Comparison of ENCODE assay signal across 15 cellular contexts in genomic region chr2:97736185-97736584, GRCh38. TPM values are rescaled to one million over a fixed set of nuclear protein-coding genes. Genes with fewer than 3 reads are reported as not detected.
"Had no signal": no experiment of that assay in that cellular context is flagged by ENCODE, and none has a peak within 500 bp of the region (broad histone marks: within the 10 kb centered on the region; RNA-seq: fewer than 3 reads in every experiment).

No MANE protein-coding gene starts in this region.

- H3K27ac ChIP-seq: adrenal gland, gastrocnemius medialis, heart left ventricle, lower lobe of right lung, tibial artery had no signal

- H3K4me1 ChIP-seq: adrenal gland, gastrocnemius medialis, lower lobe of right lung, tibial artery had no signal

- H3K9me3 Mint-ChIP-seq: mesothelial cell of epicardium; stimulated activated memory B cell treated with anti-CD40 and anti-IgM and Interleukin-4, amounts not matched to agents 10 μg/mL and 1 μg/mL and 100 μg/mL, for 72 hours had no signal

- H3K27ac Mint-ChIP-seq: endodermal cell; mesothelial cell of epicardium; stimulated activated memory B cell treated with anti-CD40 and anti-IgM and Interleukin-4, amounts not matched to agents 10 μg/mL and 1 μg/mL and 100 μg/mL, for 72 hours had no signal

- DNase-seq: activated CD4-positive, alpha-beta T cell treated with anti-CD3 and anti-CD28 coated beads, Interleukin-2, amount 50 U/mL, for 48 hours; adrenal gland; erythroblast; gastrocnemius medialis; left colon; lower lobe of right lung; stimulated activated CD4-positive, alpha-beta T cell treated with anti-CD3 and anti-CD28 coated beads, Interleukin-12 subunit alpha, Interleukin-12 subunit beta, amount 100 ng/mL, for 4 hours; stimulated activated CD4-positive, alpha-beta T cell treated with anti-CD3 and anti-CD28 coated beads, Interleukin-2, amount 100 ng/mL, for 24 hours; T-helper 9 cell had no signal

- H3K36me3 Mint-ChIP-seq: stimulated activated memory B cell treated with anti-CD40 and anti-IgM and Interleukin-4, amounts not matched to agents 10 μg/mL and 1 μg/mL and 100 μg/mL, for 72 hours had no signal

- ATAC-seq: gastrocnemius medialis; heart left ventricle; left colon; lower lobe of right lung; stimulated activated memory B cell treated with anti-CD40 and anti-IgM and Interleukin-4, amounts not matched to agents 10 μg/mL and 1 μg/mL and 100 μg/mL, for 72 hours had no signal

- H3K9me3 ChIP-seq: adrenal gland, gastrocnemius medialis, heart left ventricle, lower lobe of right lung, tibial artery had no signal

- H3K4me3 ChIP-seq: adrenal gland, gastrocnemius medialis, heart left ventricle, lower lobe of right lung, tibial artery had no signal

- H3K27me3 ChIP-seq: adrenal gland, gastrocnemius medialis, heart left ventricle had no signal

- H3K4me3 Mint-ChIP-seq: endodermal cell; mesothelial cell of epicardium; stimulated activated memory B cell treated with anti-CD40 and anti-IgM and Interleukin-4, amounts not matched to agents 10 μg/mL and 1 μg/mL and 100 μg/mL, for 72 hours had no signal

- H3K36me3 ChIP-seq: adrenal gland, gastrocnemius medialis, heart left ventricle, lower lobe of right lung, tibial artery had no signal

RNA-seq across cellular contexts. Expression of gene ZAP70, which starts 22.8 kb away (rescaled TPM):
- total RNA-seq: renal cortical epithelial cell had no signal
